ENCODE assay signal across 9 cellular contexts in genomic region chr10:70132098-70133029, GRCh38. TPM values are rescaled to one million over a fixed set of nuclear protein-coding genes. Genes with fewer than 3 reads are reported as not detected.
DNase-seq lines count a peak whose midpoint lies in the region; ATAC-seq and TF ChIP-seq lines count a peak whose summit lies in the region.
"Had no signal": no experiment of that assay in that cellular context is flagged by ENCODE, and none has a peak within 500 bp of the region (broad histone marks: within the 10 kb centered on the region; RNA-seq: fewer than 3 reads in every experiment).

TSS of gene AIFM2 (minus strand) at chr10:70132825. CDS start at chr10:70124084, 8,741 bp downstream.

- peaks cover 17% of the 10 kb centered on the region for H3K4me1 Mint-ChIP-seq in activated naive CD4-positive, alpha-beta T cell treated with anti-CD3 and anti-CD28 coated beads, Interleukin-2, amount 10 ng/mL, durations not matched to agents 7 days and 5 days

- H3K4me3 Mint-ChIP-seq in activated naive CD4-positive, alpha-beta T cell treated with anti-CD3 and anti-CD28 coated beads, Interleukin-2, amount 10 ng/mL, durations not matched to agents 7 days and 5 days = peak within 1 kb of the TSS; percentile 79

- peak within 1 kb of the TSS; percentile 62 for H3K27ac Mint-ChIP-seq in activated naive CD4-positive, alpha-beta T cell treated with anti-CD3 and anti-CD28 coated beads, Interleukin-2, amount 10 ng/mL, durations not matched to agents 7 days and 5 days

- peaks cover 5% of the 10 kb centered on the region for H3K36me3 Mint-ChIP-seq in activated naive CD4-positive, alpha-beta T cell treated with anti-CD3 and anti-CD28 coated beads, Interleukin-2, amount 10 ng/mL, durations not matched to agents 7 days and 5 days

- no peaks in the 10 kb centered on the region for H3K9me3 Mint-ChIP-seq in activated naive CD4-positive, alpha-beta T cell treated with anti-CD3 and anti-CD28 coated beads, Interleukin-2, amount 10 ng/mL, durations not matched to agents 7 days and 5 days

- DNase-seq in AG10803 (ENCODE audit: low read depth) (peak; percentile 74), NCI-H510A treated with DMSO at 0.1 percent for 48 hours (lab: John Stamatoyannopoulos, UW) (peak; percentile 66), germinal center (ENCODE audit: low spot score) (peak; percentile 82), omental fat pad (ENCODE audit: low spot score) (peak; percentile 66), OCI-M2 (lab: John Stamatoyannopoulos, UW; ENCODE audit: unreplicated experiment) (no peak)
- DNase-seq in activated naive CD4-positive, alpha-beta T cell treated with anti-CD3 and anti-CD28 coated beads, Interleukin-2, amount 10 ng/mL, durations not matched to agents 7 days and 5 days = peak; percentile 58

- peak; percentile 76 for ATAC-seq in GM18517 (IDR thresholded peaks at IDR 0.05; ENCODE audit: unreplicated experiment)
- ATAC-seq in HG02884 (IDR thresholded peaks at IDR 0.05; ENCODE audit: unreplicated experiment) = peak; percentile 82
- ATAC-seq in omental fat pad (ENCODE audit: low FRiP score) = peak; percentile 86

- H3K4me3 ChIP-seq in AG10803 (ENCODE audit: low read length) = peak within 1 kb of the TSS; percentile 79
- H3K4me3 ChIP-seq: SK-N-MC had no signal

- TF ChIP-seq CTCF in AG10803 (conservative IDR thresholded peaks at IDR 0.05; ENCODE audit: low read length) = no peak
- TF ChIP-seq CTCF in omental fat pad (IDR thresholded peaks at IDR 0.05) = no peak

- peaks cover 28% of the 10 kb centered on the region for H3K27me3 Mint-ChIP-seq in activated naive CD4-positive, alpha-beta T cell treated with anti-CD3 and anti-CD28 coated beads, Interleukin-2, amount 10 ng/mL, durations not matched to agents 7 days and 5 days

- CTCF ChIA-PET in activated naive CD4-positive, alpha-beta T cell treated with anti-CD3 and anti-CD28 coated beads, Interleukin-2, amount 10 ng/mL, durations not matched to agents 7 days and 5 days (lab: Charles Lee) = interaction anchor here (1.0 kb wide), 1 partner anchor 17 kb away, joined by 3 read pairs; no protein-coding TSS in a partner anchor

RNA-seq across cellular contexts. Expression of gene AIFM2, which starts in this region (rescaled TPM):
- 100 to 1,000 TPM in 1 of 4 donors, 10 to 100 TPM in 3; 32.8 to 118 (median 53.6) TPM for total RNA-seq in omental fat pad
